In genomic region chr9:113401027-113401792, GRCh38 we compare ENCODE assay signal across 1 cellular context.
A peak's percentile ranks its signal among the peaks of the same experiment; 100 is the strongest.
TF ChIP-seq lines count a peak whose summit lies in the region.

Gene ALAD (minus strand): TSS chr9:113401284. CDS start chr9:113393559, 7,725 bp downstream.

TF ChIP-seq in HepG2, 621 proteins besides CTCF, POLR2A, EP300 and RAD21 (continued from another document and continues in another):
- TF ChIP-seq ZBTB44 (CRISPR knock-in tag; IDR thresholded peaks at IDR 0.05) (no peak), RBFOX2 (IDR thresholded peaks at IDR 0.05; ENCODE audit: low read depth, low read length) (peak; percentile 80), FLYWCH1 (CRISPR knock-in tag; IDR thresholded peaks at IDR 0.05) (no peak), ZNF597 (CRISPR knock-in tag; IDR thresholded peaks at IDR 0.05) (no peak), MTA1 (CRISPR knock-in tag; IDR thresholded peaks at IDR 0.05; ENCODE audit: borderline replicate concordance) (0 out of 2 replicates have a peak, but pooled peaks have one; percentile 58), KLF6 (CRISPR knock-in tag; IDR thresholded peaks at IDR 0.05) (0 out of 2 replicates have a peak, but pooled peaks have one; percentile 53), ZNF205 (CRISPR knock-in tag; IDR thresholded peaks at IDR 0.05) (peak; percentile 82; the same call in 1 of the 2 replicates), PRMT3 (CRISPR knock-in tag; IDR thresholded peaks at IDR 0.05; ENCODE audit: borderline replicate concordance, low read depth) (no peak), ZNF431 (CRISPR knock-in tag; IDR thresholded peaks at IDR 0.05; ENCODE audit: borderline replicate concordance, low read depth) (peak; percentile 81; the same call in 1 of the 2 replicates), ZNF230 (CRISPR knock-in tag; IDR thresholded peaks at IDR 0.05) (peak; percentile 76; the same call in 1 of the 2 replicates), ETV5 (CRISPR knock-in tag; IDR thresholded peaks at IDR 0.05; ENCODE audit: borderline replicate concordance) (peak; percentile 85; the same call in 1 of the 2 replicates), TCF7 (IDR thresholded peaks at IDR 0.05; ENCODE audit: low read depth) (no peak), SP140L (CRISPR knock-in tag; IDR thresholded peaks at IDR 0.05; ENCODE audit: borderline replicate concordance) (no peak), POLR2G (IDR thresholded peaks at IDR 0.05; ENCODE audit: low read depth, low read length) (peak; percentile 68), RBM22 (optimal IDR thresholded peaks at IDR 0.05; ENCODE audit: low read length) (no peak), JDP2 (CRISPR knock-in tag; IDR thresholded peaks at IDR 0.05; ENCODE audit: borderline replicate concordance) (no peak), SPEN (CRISPR knock-in tag; IDR thresholded peaks at IDR 0.05; ENCODE audit: low read depth) (peak; percentile 81), ZNF616 (CRISPR knock-in tag; IDR thresholded peaks at IDR 0.05; ENCODE audit: low read depth) (0 out of 2 replicates have a peak, but pooled peaks have one; percentile 74), ZNF225 (CRISPR knock-in tag; IDR thresholded peaks at IDR 0.05) (0 out of 2 replicates have a peak, but pooled peaks have one; percentile 40), TAF15 (IDR thresholded peaks at IDR 0.05; ENCODE audit: low read depth, low read length, poor library complexity, severe bottlenecking) (no peak), ZNF879 (CRISPR knock-in tag; IDR thresholded peaks at IDR 0.05) (no peak), PAWR (CRISPR knock-in tag; IDR thresholded peaks at IDR 0.05; ENCODE audit: borderline replicate concordance) (no peak), ZNF660 (CRISPR knock-in tag; IDR thresholded peaks at IDR 0.05; ENCODE audit: borderline replicate concordance, low read depth) (no peak), PCBP2 (optimal IDR thresholded peaks at IDR 0.05; ENCODE audit: low read depth, low read length, poor library complexity, severe bottlenecking) (no peak), GABPA (IDR thresholded peaks at IDR 0.05; ENCODE audit: low read depth, low read length) (peak; percentile 49), GABPA (CRISPR knock-in tag; IDR thresholded peaks at IDR 0.05; ENCODE audit: low read depth) (peak; percentile 87), MBD4 (IDR thresholded peaks at IDR 0.05; ENCODE audit: borderline replicate concordance, low read length) (no peak), ZNF550 (CRISPR knock-in tag; IDR thresholded peaks at IDR 0.05; ENCODE audit: borderline replicate concordance) (no peak), SIN3B (IDR thresholded peaks at IDR 0.05; ENCODE audit: low read length) (no peak), SATB2 (CRISPR knock-in tag; IDR thresholded peaks at IDR 0.05) (no peak), HCFC1 (IDR thresholded peaks at IDR 0.05; ENCODE audit: low read depth, low read length) (no peak), JUN (CRISPR knock-in tag; IDR thresholded peaks at IDR 0.05) (no peak), ZNF776 (CRISPR knock-in tag; IDR thresholded peaks at IDR 0.05) (no peak), ZNF703 (CRISPR knock-in tag; IDR thresholded peaks at IDR 0.05; ENCODE audit: borderline replicate concordance) (no peak)
- TF ChIP-seq, protein P1, sequence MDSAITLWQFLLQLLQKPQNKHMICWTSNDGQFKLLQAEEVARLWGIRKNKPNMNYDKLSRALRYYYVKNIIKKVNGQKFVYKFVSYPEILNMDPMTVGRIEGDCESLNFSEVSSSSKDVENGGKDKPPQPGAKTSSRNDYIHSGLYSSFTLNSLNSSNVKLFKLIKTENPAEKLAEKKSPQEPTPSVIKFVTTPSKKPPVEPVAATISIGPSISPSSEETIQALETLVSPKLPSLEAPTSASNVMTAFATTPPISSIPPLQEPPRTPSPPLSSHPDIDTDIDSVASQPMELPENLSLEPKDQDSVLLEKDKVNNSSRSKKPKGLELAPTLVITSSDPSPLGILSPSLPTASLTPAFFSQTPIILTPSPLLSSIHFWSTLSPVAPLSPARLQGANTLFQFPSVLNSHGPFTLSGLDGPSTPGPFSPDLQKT (CRISPR knock-in tag; IDR thresholded peaks at IDR 0.05; ENCODE audit: borderline replicate concordance), result no peak
- TF ChIP-seq, protein P2, sequence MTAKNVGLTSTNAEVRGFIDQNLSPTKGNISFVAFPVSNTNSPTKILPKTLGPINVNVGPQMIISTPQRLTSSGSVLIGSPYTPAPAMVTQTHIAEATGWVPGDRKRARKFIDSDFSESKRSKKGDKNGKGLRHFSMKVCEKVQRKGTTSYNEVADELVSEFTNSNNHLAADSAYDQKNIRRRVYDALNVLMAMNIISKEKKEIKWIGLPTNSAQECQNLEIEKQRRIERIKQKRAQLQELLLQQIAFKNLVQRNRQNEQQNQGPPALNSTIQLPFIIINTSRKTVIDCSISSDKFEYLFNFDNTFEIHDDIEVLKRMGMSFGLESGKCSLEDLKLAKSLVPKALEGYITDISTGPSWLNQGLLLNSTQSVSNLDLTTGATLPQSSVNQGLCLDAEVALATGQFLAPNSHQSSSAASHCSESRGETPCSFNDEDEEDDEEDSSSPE (CRISPR knock-in tag; IDR thresholded peaks at IDR 0.05), result peak; percentile 37; the same call in 1 of the 2 replicates
- TF ChIP-seq, protein P3, sequence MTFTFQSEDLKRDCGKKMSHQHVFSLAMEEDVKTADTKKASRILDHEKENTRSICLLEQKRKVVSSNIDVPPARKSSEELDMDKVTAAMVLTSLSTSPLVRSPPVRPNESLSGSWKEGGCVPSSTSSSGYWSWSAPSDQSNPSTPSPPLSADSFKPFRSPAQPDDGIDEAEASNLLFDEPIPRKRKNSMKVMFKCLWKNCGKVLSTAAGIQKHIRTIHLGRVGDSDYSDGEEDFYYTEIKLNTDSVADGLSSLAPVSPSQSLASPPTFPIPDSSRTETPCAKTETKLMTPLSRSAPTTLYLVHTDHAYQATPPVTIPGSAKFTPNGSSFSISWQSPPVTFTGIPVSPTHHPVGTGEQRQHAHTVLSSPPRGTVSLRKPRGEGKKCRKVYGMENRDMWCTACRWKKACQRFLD (CRISPR knock-in tag; IDR thresholded peaks at IDR 0.05; ENCODE audit: borderline replicate concordance), result peak; percentile 41; the same call in 1 of the 2 replicates
- TF ChIP-seq, protein P4, sequence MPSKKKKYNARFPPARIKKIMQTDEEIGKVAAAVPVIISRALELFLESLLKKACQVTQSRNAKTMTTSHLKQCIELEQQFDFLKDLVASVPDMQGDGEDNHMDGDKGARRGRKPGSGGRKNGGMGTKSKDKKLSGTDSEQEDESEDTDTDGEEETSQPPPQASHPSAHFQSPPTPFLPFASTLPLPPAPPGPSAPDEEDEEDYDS (CRISPR knock-in tag; IDR thresholded peaks at IDR 0.05), result peak; percentile 84
- TF ChIP-seq, protein P5, sequence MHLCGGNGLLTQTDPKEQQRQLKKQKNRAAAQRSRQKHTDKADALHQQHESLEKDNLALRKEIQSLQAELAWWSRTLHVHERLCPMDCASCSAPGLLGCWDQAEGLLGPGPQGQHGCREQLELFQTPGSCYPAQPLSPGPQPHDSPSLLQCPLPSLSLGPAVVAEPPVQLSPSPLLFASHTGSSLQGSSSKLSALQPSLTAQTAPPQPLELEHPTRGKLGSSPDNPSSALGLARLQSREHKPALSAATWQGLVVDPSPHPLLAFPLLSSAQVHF (CRISPR knock-in tag; IDR thresholded peaks at IDR 0.05), result no peak
- TF ChIP-seq, protein P6, sequence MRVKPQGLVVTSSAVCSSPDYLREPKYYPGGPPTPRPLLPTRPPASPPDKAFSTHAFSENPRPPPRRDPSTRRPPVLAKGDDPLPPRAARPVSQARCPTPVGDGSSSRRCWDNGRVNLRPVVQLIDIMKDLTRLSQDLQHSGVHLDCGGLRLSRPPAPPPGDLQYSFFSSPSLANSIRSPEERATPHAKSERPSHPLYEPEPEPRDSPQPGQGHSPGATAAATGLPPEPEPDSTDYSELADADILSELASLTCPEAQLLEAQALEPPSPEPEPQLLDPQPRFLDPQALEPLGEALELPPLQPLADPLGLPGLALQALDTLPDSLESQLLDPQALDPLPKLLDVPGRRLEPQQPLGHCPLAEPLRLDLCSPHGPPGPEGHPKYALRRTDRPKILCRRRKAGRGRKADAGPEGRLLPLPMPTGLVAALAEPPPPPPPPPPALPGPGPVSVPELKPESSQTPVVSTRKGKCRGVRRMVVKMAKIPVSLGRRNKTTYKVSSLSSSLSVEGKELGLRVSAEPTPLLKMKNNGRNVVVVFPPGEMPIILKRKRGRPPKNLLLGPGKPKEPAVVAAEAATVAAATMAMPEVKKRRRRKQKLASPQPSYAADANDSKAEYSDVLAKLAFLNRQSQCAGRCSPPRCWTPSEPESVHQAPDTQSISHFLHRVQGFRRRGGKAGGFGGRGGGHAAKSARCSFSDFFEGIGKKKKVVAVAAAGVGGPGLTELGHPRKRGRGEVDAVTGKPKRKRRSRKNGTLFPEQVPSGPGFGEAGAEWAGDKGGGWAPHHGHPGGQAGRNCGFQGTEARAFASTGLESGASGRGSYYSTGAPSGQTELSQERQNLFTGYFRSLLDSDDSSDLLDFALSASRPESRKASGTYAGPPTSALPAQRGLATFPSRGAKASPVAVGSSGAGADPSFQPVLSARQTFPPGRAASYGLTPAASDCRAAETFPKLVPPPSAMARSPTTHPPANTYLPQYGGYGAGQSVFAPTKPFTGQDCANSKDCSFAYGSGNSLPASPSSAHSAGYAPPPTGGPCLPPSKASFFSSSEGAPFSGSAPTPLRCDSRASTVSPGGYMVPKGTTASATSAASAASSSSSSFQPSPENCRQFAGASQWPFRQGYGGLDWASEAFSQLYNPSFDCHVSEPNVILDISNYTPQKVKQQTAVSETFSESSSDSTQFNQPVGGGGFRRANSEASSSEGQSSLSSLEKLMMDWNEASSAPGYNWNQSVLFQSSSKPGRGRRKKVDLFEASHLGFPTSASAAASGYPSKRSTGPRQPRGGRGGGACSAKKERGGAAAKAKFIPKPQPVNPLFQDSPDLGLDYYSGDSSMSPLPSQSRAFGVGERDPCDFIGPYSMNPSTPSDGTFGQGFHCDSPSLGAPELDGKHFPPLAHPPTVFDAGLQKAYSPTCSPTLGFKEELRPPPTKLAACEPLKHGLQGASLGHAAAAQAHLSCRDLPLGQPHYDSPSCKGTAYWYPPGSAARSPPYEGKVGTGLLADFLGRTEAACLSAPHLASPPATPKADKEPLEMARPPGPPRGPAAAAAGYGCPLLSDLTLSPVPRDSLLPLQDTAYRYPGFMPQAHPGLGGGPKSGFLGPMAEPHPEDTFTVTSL (CRISPR knock-in tag; IDR thresholded peaks at IDR 0.05; ENCODE audit: borderline replicate concordance), result peak; percentile 83
- TF ChIP-seq, protein P7, sequence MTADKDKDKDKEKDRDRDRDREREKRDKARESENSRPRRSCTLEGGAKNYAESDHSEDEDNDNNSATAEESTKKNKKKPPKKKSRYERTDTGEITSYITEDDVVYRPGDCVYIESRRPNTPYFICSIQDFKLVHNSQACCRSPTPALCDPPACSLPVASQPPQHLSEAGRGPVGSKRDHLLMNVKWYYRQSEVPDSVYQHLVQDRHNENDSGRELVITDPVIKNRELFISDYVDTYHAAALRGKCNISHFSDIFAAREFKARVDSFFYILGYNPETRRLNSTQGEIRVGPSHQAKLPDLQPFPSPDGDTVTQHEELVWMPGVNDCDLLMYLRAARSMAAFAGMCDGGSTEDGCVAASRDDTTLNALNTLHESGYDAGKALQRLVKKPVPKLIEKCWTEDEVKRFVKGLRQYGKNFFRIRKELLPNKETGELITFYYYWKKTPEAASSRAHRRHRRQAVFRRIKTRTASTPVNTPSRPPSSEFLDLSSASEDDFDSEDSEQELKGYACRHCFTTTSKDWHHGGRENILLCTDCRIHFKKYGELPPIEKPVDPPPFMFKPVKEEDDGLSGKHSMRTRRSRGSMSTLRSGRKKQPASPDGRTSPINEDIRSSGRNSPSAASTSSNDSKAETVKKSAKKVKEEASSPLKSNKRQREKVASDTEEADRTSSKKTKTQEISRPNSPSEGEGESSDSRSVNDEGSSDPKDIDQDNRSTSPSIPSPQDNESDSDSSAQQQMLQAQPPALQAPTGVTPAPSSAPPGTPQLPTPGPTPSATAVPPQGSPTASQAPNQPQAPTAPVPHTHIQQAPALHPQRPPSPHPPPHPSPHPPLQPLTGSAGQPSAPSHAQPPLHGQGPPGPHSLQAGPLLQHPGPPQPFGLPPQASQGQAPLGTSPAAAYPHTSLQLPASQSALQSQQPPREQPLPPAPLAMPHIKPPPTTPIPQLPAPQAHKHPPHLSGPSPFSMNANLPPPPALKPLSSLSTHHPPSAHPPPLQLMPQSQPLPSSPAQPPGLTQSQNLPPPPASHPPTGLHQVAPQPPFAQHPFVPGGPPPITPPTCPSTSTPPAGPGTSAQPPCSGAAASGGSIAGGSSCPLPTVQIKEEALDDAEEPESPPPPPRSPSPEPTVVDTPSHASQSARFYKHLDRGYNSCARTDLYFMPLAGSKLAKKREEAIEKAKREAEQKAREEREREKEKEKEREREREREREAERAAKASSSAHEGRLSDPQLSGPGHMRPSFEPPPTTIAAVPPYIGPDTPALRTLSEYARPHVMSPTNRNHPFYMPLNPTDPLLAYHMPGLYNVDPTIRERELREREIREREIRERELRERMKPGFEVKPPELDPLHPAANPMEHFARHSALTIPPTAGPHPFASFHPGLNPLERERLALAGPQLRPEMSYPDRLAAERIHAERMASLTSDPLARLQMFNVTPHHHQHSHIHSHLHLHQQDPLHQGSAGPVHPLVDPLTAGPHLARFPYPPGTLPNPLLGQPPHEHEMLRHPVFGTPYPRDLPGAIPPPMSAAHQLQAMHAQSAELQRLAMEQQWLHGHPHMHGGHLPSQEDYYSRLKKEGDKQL (CRISPR knock-in tag; IDR thresholded peaks at IDR 0.05; ENCODE audit: low read depth), result no peak
- TF ChIP-seq, protein P8, sequence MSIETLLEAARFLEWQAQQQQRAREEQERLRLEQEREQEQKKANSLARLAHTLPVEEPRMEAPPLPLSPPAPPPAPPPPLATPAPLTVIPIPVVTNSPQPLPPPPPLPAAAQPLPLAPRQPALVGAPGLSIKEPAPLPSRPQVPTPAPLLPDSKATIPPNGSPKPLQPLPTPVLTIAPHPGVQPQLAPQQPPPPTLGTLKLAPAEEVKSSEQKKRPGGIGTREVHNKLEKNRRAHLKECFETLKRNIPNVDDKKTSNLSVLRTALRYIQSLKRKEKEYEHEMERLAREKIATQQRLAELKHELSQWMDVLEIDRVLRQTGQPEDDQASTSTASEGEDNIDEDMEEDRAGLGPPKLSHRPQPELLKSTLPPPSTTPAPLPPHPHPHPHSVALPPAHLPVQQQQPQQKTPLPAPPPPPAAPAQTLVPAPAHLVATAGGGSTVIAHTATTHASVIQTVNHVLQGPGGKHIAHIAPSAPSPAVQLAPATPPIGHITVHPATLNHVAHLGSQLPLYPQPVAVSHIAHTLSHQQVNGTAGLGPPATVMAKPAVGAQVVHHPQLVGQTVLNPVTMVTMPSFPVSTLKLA (IDR thresholded peaks at IDR 0.05), result peak; percentile 40
